13 cellular contexts compared by ENCODE assay signal in the genomic region with DNA sequence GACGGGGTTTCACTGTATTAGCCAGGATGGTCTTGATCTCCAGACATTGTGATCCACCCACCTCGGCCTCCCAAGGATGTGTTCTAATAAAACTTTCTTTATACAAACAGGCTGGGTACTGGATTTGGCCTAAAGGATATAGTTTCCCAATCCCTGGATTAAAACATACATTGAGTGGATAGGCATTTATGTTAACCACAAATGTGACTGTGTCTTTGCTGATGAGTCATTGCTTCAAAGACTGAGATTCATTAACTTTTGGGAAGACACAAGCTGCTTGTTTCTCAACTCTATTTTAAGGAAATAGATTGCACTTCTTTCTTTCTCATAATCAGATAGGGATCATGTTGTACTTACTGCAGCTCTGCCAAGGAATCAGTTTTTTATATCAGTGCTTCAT.
DNase-seq lines count a peak whose midpoint lies in the region; ATAC-seq and TF ChIP-seq lines count a peak whose summit lies in the region.
"Had no signal": no experiment of that assay in that cellular context is flagged by ENCODE, and none has a peak within 500 bp of the region (broad histone marks: within the 10 kb centered on the region; RNA-seq: fewer than 3 reads in every experiment).

No MANE protein-coding gene starts in this region.

- H3K36me3 ChIP-seq in breast epithelium: no peaks in the 10 kb centered on the region
- H3K36me3 ChIP-seq in RWPE2 (ENCODE audit: low read depth): no peaks in the 10 kb centered on the region
- H3K36me3 ChIP-seq in fibroblast of lung (ENCODE audit: control insufficient read depth, insufficient read depth, low read length): no peaks in the 10 kb centered on the region
- no peaks in the 10 kb centered on the region for H3K36me3 ChIP-seq in heart left ventricle
- H3K36me3 ChIP-seq in BE2C: no peaks in the 10 kb centered on the region

- H3K9me3 ChIP-seq in breast epithelium (no peaks in the 10 kb centered on the region), RWPE2 (ENCODE audit: severe bottlenecking) (no peaks in the 10 kb centered on the region), fibroblast of lung (ENCODE audit: control insufficient read depth, insufficient read depth, low read depth, low read length) (no peaks in the 10 kb centered on the region), heart left ventricle (no peaks in the 10 kb centered on the region), BE2C (no peaks in the 10 kb centered on the region)

- H3K36me3 Mint-ChIP-seq in MCF 10A (ENCODE audit: insufficient read depth, unreplicated experiment): no peaks in the 10 kb centered on the region

- H3K27me3 ChIP-seq in breast epithelium: no peaks in the 10 kb centered on the region
- no peaks in the 10 kb centered on the region for H3K27me3 ChIP-seq in RWPE2 (ENCODE audit: insufficient read depth, poor library complexity, severe bottlenecking)
- H3K27me3 ChIP-seq in fibroblast of lung (ENCODE audit: control insufficient read depth, insufficient read depth, low read length): no peaks in the 10 kb centered on the region
- no peaks in the 10 kb centered on the region for H3K27me3 ChIP-seq in heart left ventricle
- no peaks in the 10 kb centered on the region for H3K27me3 ChIP-seq in BE2C

- H3K9ac ChIP-seq in fibroblast of lung (ENCODE audit: insufficient read depth, low read length): no peak overlapping the region

- no peak overlapping the region for H2AFZ ChIP-seq in fibroblast of lung (ENCODE audit: low read length)

- no peak overlapping the region for H3K27ac ChIP-seq in breast epithelium
- H3K27ac ChIP-seq in RWPE2 (ENCODE audit: poor library complexity, severe bottlenecking): peak overlapping the region; percentile 32
- no peak overlapping the region for H3K27ac ChIP-seq in fibroblast of lung (ENCODE audit: insufficient read depth, low read length)
- no peak overlapping the region for H3K27ac ChIP-seq in heart left ventricle

- BruUV-seq in MCF 10A (replicated peaks; lab: Mats Ljungman, UMichigan): no TSS peak

- no peaks in the 10 kb centered on the region for H3K4me1 ChIP-seq in breast epithelium
- peaks cover 11% of the 10 kb centered on the region for H3K4me1 ChIP-seq in RWPE2 (ENCODE audit: insufficient read depth, poor library complexity, severe bottlenecking)
- no peaks in the 10 kb centered on the region for H3K4me1 ChIP-seq in fibroblast of lung (ENCODE audit: control insufficient read depth, extremely low read depth, insufficient read depth, low read length)
- H3K4me1 ChIP-seq in heart left ventricle: peaks cover 0 to 3% (median 0%) of the 10 kb centered on the region in 12 donors
- H3K4me1 ChIP-seq in BE2C: no peaks in the 10 kb centered on the region

- H3K4me3 Mint-ChIP-seq in MCF 10A (ENCODE audit: unreplicated experiment): no peak overlapping the region
- H3K4me3 Mint-ChIP-seq: dendritic cell treated with granulocyte-macrophage colony-stimulating factor and Interleukin-4, amounts not matched to agents 40 ng/mL and 50 ng/mL, for 4 days had no signal

- peaks cover 13% of the 10 kb centered on the region for H3K4me1 Mint-ChIP-seq in MCF 10A (ENCODE audit: insufficient read depth, unreplicated experiment)

- DNase-seq in MCF 10A (ENCODE audit: unreplicated experiment): peak; percentile 94
- DNase-seq in breast epithelium (ENCODE audit: low spot score in 2 of 2): no peak
- no peak for DNase-seq in RWPE2 (ENCODE audit: low spot score)
- DNase-seq in fibroblast of lung (ENCODE audit: low read depth in 2 of 2): peak; percentile 92 to 96
- DNase-seq in NCI-H82 (lab: John Stamatoyannopoulos, UW): no peak
- no peak for DNase-seq in heart left ventricle
- DNase-seq in BE2C: no peak
- DNase-seq: activated CD4-positive, alpha-beta T cell treated with anti-CD3 and anti-CD28 coated beads, Interleukin-2, amount 50 U/mL, for 48 hours; midbrain; NCI-H69; stimulated activated CD4-positive, alpha-beta T cell treated with anti-CD3 and anti-CD28 coated beads, Interleukin-4, amount 100 ng/mL, for 24 hours had no signal

- H3K27ac Mint-ChIP-seq in MCF 10A (ENCODE audit: low read depth, unreplicated experiment): peak overlapping the region; percentile 59
- H3K27ac Mint-ChIP-seq: dendritic cell treated with granulocyte-macrophage colony-stimulating factor and Interleukin-4, amounts not matched to agents 40 ng/mL and 50 ng/mL, for 4 days had no signal

- TF ChIP-seq POLR2A in breast epithelium (IDR thresholded peaks at IDR 0.05) (no peak), heart left ventricle (IDR thresholded peaks at IDR 0.05) (no peak)

- CTCF ChIA-PET in MCF 10A (lab: Yijun Ruan, JAX): no interaction called here

- no peaks in the 10 kb centered on the region for H4K20me1 ChIP-seq in fibroblast of lung (ENCODE audit: control insufficient read depth, extremely low read depth, insufficient read depth, low read length)

- WGBS in heart left ventricle, 4 donors: 94 to 96% (median 95%) methylated on average over 2 of the region's 2 CpGs

- H3K27me3 Mint-ChIP-seq in MCF 10A (ENCODE audit: insufficient read depth, unreplicated experiment): no peaks in the 10 kb centered on the region
- H3K27me3 Mint-ChIP-seq: dendritic cell treated with granulocyte-macrophage colony-stimulating factor and Interleukin-4, amounts not matched to agents 40 ng/mL and 50 ng/mL, for 4 days had no signal

- peak; percentile 97 for ATAC-seq in RWPE2 (ENCODE audit: low read depth)
- ATAC-seq in heart left ventricle: no peak
- no peak for ATAC-seq in HG03378 (IDR thresholded peaks at IDR 0.05; ENCODE audit: unreplicated experiment)

- POLR2A ChIA-PET in MCF 10A (lab: Yijun Ruan, JAX): interaction anchor here (1.2 to 1.9 kb wide), 2 partner anchors 131 to 1658 kb away, joined by 3 to 6 read pairs; partner anchors contain the start of gene AGA

- TF ChIP-seq CTCF in MCF 10A (IDR thresholded peaks at IDR 0.05; ENCODE audit: unreplicated experiment) (no peak), breast epithelium (IDR thresholded peaks at IDR 0.05) (no peak), RWPE2 (IDR thresholded peaks at IDR 0.05; ENCODE audit: poor library complexity, severe bottlenecking) (no peak), fibroblast of lung (conservative IDR thresholded peaks at IDR 0.05 in 1 of 2, IDR thresholded peaks at IDR 0.05 in 1 of 2; ENCODE audit: low read depth in 1 of 2, low read length in 2 of 2) (no peak), heart left ventricle (IDR thresholded peaks at IDR 0.05) (no peak), BE2C (IDR thresholded peaks at IDR 0.05; ENCODE audit: low read depth, low read length) (no peak)

- no peak overlapping the region for H3K4me2 ChIP-seq in fibroblast of lung (ENCODE audit: extremely low read depth, insufficient read depth, low read length)

- H3K79me2 ChIP-seq in fibroblast of lung (ENCODE audit: control insufficient read depth, insufficient read depth, low read length): no peaks in the 10 kb centered on the region

- intact Hi-C loops in MCF 10A (cut with micrococcal nuclease): no loop called here
- intact Hi-C loops in breast epithelium (cut with DNase I; ENCODE audit: low total_unique reads): no loop called here
- intact Hi-C loops in heart left ventricle (cut with DNase I): no loop called here

- no peaks in the 10 kb centered on the region for H3K9me3 Mint-ChIP-seq in MCF 10A (ENCODE audit: unreplicated experiment)
- H3K9me3 Mint-ChIP-seq: dendritic cell treated with granulocyte-macrophage colony-stimulating factor and Interleukin-4, amounts not matched to agents 40 ng/mL and 50 ng/mL, for 4 days had no signal

- H3K4me3 ChIP-seq in breast epithelium (no peak overlapping the region), RWPE2 (ENCODE audit: severe bottlenecking) (no peak overlapping the region), fibroblast of lung (replicated peaks in 1 of 4; ENCODE audit: control extremely low read depth in 1 of 4, insufficient read depth in 1 of 4, low read depth in 3 of 4, low read length in 4 of 4) (no peak overlapping the region), heart left ventricle (no peak overlapping the region), BE2C (ENCODE audit: low read depth, low read length) (no peak overlapping the region)

Comparison
In these comparisons a context has a peak if more than half of its experiments do, and no peak if none do; other contexts are left out.
1. DNase-seq: peak in MCF 10A (single experiment) and fibroblast of lung (2 of 2); none in breast epithelium (0 of 2), RWPE2 (single experiment), NCI-H82 (single experiment), heart left ventricle (0 of 5) and BE2C (single experiment).